1 cellular context compared by ENCODE assay signal in the genomic region with DNA sequence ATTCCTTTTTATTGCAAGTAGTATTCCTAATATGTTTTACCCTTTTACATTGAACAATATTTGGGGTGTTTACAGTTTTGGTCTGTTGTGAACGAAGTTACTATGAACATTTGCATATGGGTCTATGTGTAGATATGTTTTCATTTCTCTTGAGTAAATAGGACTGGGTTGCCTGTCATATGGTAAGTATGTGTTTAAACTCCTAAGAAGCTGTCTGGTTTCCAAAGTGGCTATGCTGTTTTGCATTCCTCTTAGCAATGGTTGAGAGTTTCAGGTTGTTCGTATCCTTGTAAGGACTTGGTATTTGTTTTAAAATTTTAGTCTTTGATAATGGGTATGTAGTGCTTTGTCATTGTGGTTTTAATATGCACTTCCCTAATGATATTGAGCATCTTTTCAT.
TF ChIP-seq lines count a peak whose summit lies in the region.

No MANE protein-coding gene starts in this region.

TF ChIP-seq in IMR-90, 13 proteins besides CTCF, POLR2A, EP300 and RAD21:
- TF ChIP-seq SMC3 (IDR thresholded peaks at IDR 0.05; ENCODE audit: low read depth, low read length), result no peak
- TF ChIP-seq, protein P1, sequence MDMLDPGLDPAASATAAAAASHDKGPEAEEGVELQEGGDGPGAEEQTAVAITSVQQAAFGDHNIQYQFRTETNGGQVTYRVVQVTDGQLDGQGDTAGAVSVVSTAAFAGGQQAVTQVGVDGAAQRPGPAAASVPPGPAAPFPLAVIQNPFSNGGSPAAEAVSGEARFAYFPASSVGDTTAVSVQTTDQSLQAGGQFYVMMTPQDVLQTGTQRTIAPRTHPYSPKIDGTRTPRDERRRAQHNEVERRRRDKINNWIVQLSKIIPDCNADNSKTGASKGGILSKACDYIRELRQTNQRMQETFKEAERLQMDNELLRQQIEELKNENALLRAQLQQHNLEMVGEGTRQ (IDR thresholded peaks at IDR 0.05; ENCODE audit: low read depth, low read length), result no peak
- TF ChIP-seq CHD1 (IDR thresholded peaks at IDR 0.05; ENCODE audit: low read depth, low read length), result no peak
- TF ChIP-seq RFX5 (IDR thresholded peaks at IDR 0.05; ENCODE audit: low read depth, low read length), result no peak
- TF ChIP-seq RCOR1 (IDR thresholded peaks at IDR 0.05; ENCODE audit: insufficient replicate concordance, low read length), result no peak
TF ChIP-seq in IMR-90: peak in this region for 0.
